8 cellular contexts compared by ENCODE assay signal in the genomic region with DNA sequence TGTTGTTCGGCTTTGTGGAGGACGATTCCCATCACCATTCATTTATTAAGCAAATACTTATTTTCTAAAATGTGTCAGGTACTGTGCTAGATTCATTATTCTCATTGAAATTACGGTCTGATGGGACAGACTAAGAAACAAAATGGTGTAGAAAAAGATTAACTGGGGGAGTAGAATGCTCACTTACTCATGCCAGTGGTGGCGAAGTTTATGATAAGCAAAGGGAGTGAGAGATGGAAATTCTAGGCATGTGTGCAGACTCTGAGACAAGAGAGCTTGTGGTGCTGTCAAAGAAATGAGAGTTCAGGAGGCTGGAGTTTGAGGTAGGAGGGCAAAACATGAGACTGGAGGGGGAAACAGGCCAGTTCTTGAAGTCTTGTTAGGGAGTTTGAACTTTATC. TPM values are rescaled to one million over a fixed set of nuclear protein-coding genes. Genes with fewer than 3 reads are reported as not detected.
DNase-seq lines count a peak whose midpoint lies in the region; ATAC-seq and TF ChIP-seq lines count a peak whose summit lies in the region.
"Had no signal": no experiment of that assay in that cellular context is flagged by ENCODE, and none has a peak within 500 bp of the region (broad histone marks: within the 10 kb centered on the region; RNA-seq: fewer than 3 reads in every experiment).

No MANE protein-coding gene starts in this region.

- H3K9ac ChIP-seq in iPS-18a (ENCODE audit: low read length), result peak overlapping the region; percentile 86

- H3K27ac ChIP-seq in iPS-18a (ENCODE audit: low read length), result no peak overlapping the region
- no peak overlapping the region for H3K27ac ChIP-seq in adrenal gland

- peaks cover 19% of the 10 kb centered on the region for H3K4me1 Mint-ChIP-seq in HFFc6 (ENCODE audit: low read depth)
- peaks cover 38% of the 10 kb centered on the region for H3K4me1 Mint-ChIP-seq in activated CD4-positive, alpha-beta memory T cell treated with anti-CD3 and anti-CD28 coated beads for 36 hours (ENCODE audit: low read depth)
- H3K4me1 Mint-ChIP-seq in stimulated activated memory B cell treated with anti-CD40 and anti-IgM and Interleukin-4, amounts not matched to agents 10 μg/mL and 1 μg/mL and 100 μg/mL, for 72 hours, result peaks cover 42% of the 10 kb centered on the region

- WGBS in adrenal gland, 4 donors, result 41 to 45% (median 42%) methylated on average over 4 of the region's 4 CpGs

- H3K27me3 Mint-ChIP-seq in HFFc6 (ENCODE audit: insufficient read depth), result no peaks in the 10 kb centered on the region
- H3K27me3 Mint-ChIP-seq in activated CD4-positive, alpha-beta memory T cell treated with anti-CD3 and anti-CD28 coated beads for 36 hours, result no peaks in the 10 kb centered on the region
- H3K27me3 Mint-ChIP-seq in stimulated activated memory B cell treated with anti-CD40 and anti-IgM and Interleukin-4, amounts not matched to agents 10 μg/mL and 1 μg/mL and 100 μg/mL, for 72 hours, result no peaks in the 10 kb centered on the region

- POLR2A ChIA-PET in activated CD4-positive, alpha-beta memory T cell treated with anti-CD3 and anti-CD28 coated beads for 36 hours (lab: Charles Lee), result interaction anchor here (0.9 kb wide), 1 partner anchor 19 kb away, joined by 3 read pairs; a partner anchor contains a TSS

- CTCF ChIA-PET in activated CD4-positive, alpha-beta memory T cell treated with anti-CD3 and anti-CD28 coated beads for 36 hours (lab: Charles Lee), result interaction anchor here (0.7 kb wide), 1 partner anchor 372 kb away, joined by 3 read pairs; a partner anchor contains a TSS

- H3K9me3 ChIP-seq in iPS-18a (ENCODE audit: control insufficient read depth, low read depth, low read length) (no peaks in the 10 kb centered on the region), adrenal gland (replicated peaks in 1 of 3) (no peaks in the 10 kb centered on the region)

- intact Hi-C loops in activated CD4-positive, alpha-beta memory T cell treated with anti-CD3 and anti-CD28 coated beads for 36 hours (cut with micrococcal nuclease), result loop anchor here (1.0 kb wide), 1 partner anchor 21 kb away; no protein-coding TSS in a partner anchor
- intact Hi-C loops in adrenal gland (cut with DNase I), result no loop called here

- peaks cover 5% of the 10 kb centered on the region for H3K4me1 ChIP-seq in iPS-18a (ENCODE audit: control insufficient read depth, low read depth, low read length)
- H3K4me1 ChIP-seq in adrenal gland (replicated peaks in 1 of 2), result peaks cover 0 to 17% of the 10 kb centered on the region in 2 donors

- 0 out of 2 replicates have a peak overlapping the region, but pooled peaks have one; percentile 1 for H3K27ac Mint-ChIP-seq in HFFc6
- peak overlapping the region; percentile 40 for H3K27ac Mint-ChIP-seq in activated CD4-positive, alpha-beta memory T cell treated with anti-CD3 and anti-CD28 coated beads for 36 hours
- peak overlapping the region; percentile 85 for H3K27ac Mint-ChIP-seq in stimulated activated memory B cell treated with anti-CD40 and anti-IgM and Interleukin-4, amounts not matched to agents 10 μg/mL and 1 μg/mL and 100 μg/mL, for 72 hours

- TF ChIP-seq CTCF in HFFc6 (IDR thresholded peaks at IDR 0.05) (no peak), adrenal gland (IDR thresholded peaks at IDR 0.05) (no peak)

- DNase-seq in HFFc6, result no peak
- no peak for DNase-seq in activated CD4-positive, alpha-beta memory T cell treated with anti-CD3 and anti-CD28 coated beads for 36 hours
- no peak for DNase-seq in NK-92 treated with Interleukin-12 subunit alpha and Interleukin-12 subunit beta, amount 100 ng/mL, for 24 hours (lab: John Stamatoyannopoulos, UW)
- DNase-seq in adrenal gland, result no peak
- DNase-seq in stimulated activated CD4-positive, alpha-beta T cell treated with anti-CD3 and anti-CD28 coated beads, Interleukin-1b, Interleukin-23, amount 100 ng/mL, for 48 hours, result no peak
- DNase-seq: kidney glomerular epithelial cell had no signal

- no peaks in the 10 kb centered on the region for H3K9me3 Mint-ChIP-seq in HFFc6
- no peaks in the 10 kb centered on the region for H3K9me3 Mint-ChIP-seq in activated CD4-positive, alpha-beta memory T cell treated with anti-CD3 and anti-CD28 coated beads for 36 hours
- no peaks in the 10 kb centered on the region for H3K9me3 Mint-ChIP-seq in stimulated activated memory B cell treated with anti-CD40 and anti-IgM and Interleukin-4, amounts not matched to agents 10 μg/mL and 1 μg/mL and 100 μg/mL, for 72 hours

- ATAC-seq in stimulated activated memory B cell treated with anti-CD40 and anti-IgM and Interleukin-4, amounts not matched to agents 10 μg/mL and 1 μg/mL and 100 μg/mL, for 72 hours, result no peak

- peak overlapping the region; percentile 90 for H3K4me3 Mint-ChIP-seq in HFFc6
- H3K4me3 Mint-ChIP-seq in activated CD4-positive, alpha-beta memory T cell treated with anti-CD3 and anti-CD28 coated beads for 36 hours, result peak overlapping the region; percentile 86
- H3K4me3 Mint-ChIP-seq in stimulated activated memory B cell treated with anti-CD40 and anti-IgM and Interleukin-4, amounts not matched to agents 10 μg/mL and 1 μg/mL and 100 μg/mL, for 72 hours, result peak overlapping the region; percentile 88

- H3K36me3 ChIP-seq in iPS-18a (ENCODE audit: control insufficient read depth, low read depth, low read length) (peaks cover 19% of the 10 kb centered on the region), adrenal gland (replicated peaks in 1 of 2) (peaks cover 0 to 22% of the 10 kb centered on the region in 2 donors)

- peaks cover 20% of the 10 kb centered on the region for H3K36me3 Mint-ChIP-seq in HFFc6 (ENCODE audit: low read depth)
- H3K36me3 Mint-ChIP-seq in activated CD4-positive, alpha-beta memory T cell treated with anti-CD3 and anti-CD28 coated beads for 36 hours, result peaks cover 29% of the 10 kb centered on the region
- H3K36me3 Mint-ChIP-seq in stimulated activated memory B cell treated with anti-CD40 and anti-IgM and Interleukin-4, amounts not matched to agents 10 μg/mL and 1 μg/mL and 100 μg/mL, for 72 hours, result peaks cover 28% of the 10 kb centered on the region

- TF ChIP-seq POLR2A in adrenal gland (IDR thresholded peaks at IDR 0.05), result no peak

- peak overlapping the region; percentile 89 for H3K4me3 ChIP-seq in iPS-18a (ENCODE audit: low read length)
- H3K4me3 ChIP-seq in adrenal gland, result peak overlapping the region in 1 of 4 donors; percentile 79

- H3K27me3 ChIP-seq in iPS-18a (ENCODE audit: control insufficient read depth, insufficient read depth, low read length) (no peaks in the 10 kb centered on the region), adrenal gland (no peaks in the 10 kb centered on the region)

RNA-seq across cellular contexts. Expression of a gene that starts 0.9 kb away (rescaled TPM):
- total RNA-seq in HFFc6 (2021; fragmentation: NEBNext Ultra II Directional; extraction: Animal tissue kit (Norgen Biotek cat#: 25700)), result 10 to 100 TPM; 32.3 to 45.9 (median 40.0) TPM
- 10 to 100 TPM; 34.6 to 38.3 TPM for total RNA-seq in activated CD4-positive, alpha-beta memory T cell treated with anti-CD3 and anti-CD28 coated beads for 36 hours
- 100 to 1,000 TPM in 2 of 8 donors, 10 to 100 TPM in 6; 32.1 to 110 (median 59.7) TPM for total RNA-seq in adrenal gland
- 100 to 1,000 TPM in 2 of 3 donors, 10 to 100 TPM in 1; 24.2 to 223 (median 210) TPM for polyA plus RNA-seq in adrenal gland

RNA-seq across cellular contexts. Expression of a gene that starts 19.1 kb away (rescaled TPM):
- 10 to 100 TPM in 4 of 6 experiments, 1 to 10 TPM in 2; 8.7 to 12.2 (median 10.8) TPM for total RNA-seq in HFFc6 (2021; fragmentation: NEBNext Ultra II Directional; extraction: Animal tissue kit (Norgen Biotek cat#: 25700))
- 10 to 100 TPM; 13.7 to 15.6 TPM for total RNA-seq in activated CD4-positive, alpha-beta memory T cell treated with anti-CD3 and anti-CD28 coated beads for 36 hours
- 10 to 100 TPM in 7 of 8 donors, 1 to 10 TPM in 1; 9.8 to 24.3 (median 14.2) TPM for total RNA-seq in adrenal gland
- polyA plus RNA-seq in adrenal gland, result 10 to 100 TPM; 12.1 to 17.0 (median 14.6) TPM

Comparison
In these comparisons a context has a peak if more than half of its experiments do, and no peak if none do; other contexts are left out.
1. H3K27ac Mint-ChIP-seq: peak in every context shown above with its lines; median percentile 85 in stimulated activated memory B cell treated with anti-CD40 and anti-IgM and Interleukin-4, amounts not matched to agents 10 μg/mL and 1 μg/mL and 100 μg/mL, for 72 hours; 40 in activated CD4-positive, alpha-beta memory T cell treated with anti-CD3 and anti-CD28 coated beads for 36 hours; 1 in HFFc6.